21 cellular contexts compared by ENCODE assay signal in the genomic region with DNA sequence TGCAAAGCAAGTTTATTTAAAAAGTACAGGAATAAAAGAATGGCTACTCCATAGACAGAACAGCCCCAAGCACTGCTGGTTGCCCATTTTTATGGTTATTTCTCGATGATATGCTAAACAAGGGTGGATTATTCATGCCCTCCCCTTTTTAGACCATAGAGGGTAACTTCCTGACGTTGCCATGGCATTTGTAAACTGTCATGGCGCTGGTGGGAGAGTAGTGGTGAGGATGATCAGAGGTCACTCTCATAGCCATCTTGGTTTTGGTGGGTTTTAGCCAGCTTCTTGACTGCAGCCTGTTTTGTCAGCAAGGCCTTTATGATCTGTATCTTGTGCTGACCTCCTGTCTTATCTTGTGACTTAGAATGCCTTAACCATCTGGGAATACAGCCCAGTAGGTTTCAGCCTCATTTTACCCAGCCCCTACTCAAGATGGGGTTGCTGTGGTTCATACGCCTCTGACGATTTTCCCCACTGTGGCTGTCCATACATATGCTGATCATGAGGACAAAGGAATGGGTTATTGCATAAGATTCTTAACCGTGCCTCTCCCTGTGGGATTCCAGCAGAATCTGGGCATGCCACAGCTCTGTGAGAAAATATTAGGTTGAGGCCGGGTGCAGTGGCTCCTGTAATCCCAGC. TPM values are rescaled to one million over a fixed set of nuclear protein-coding genes. Genes with fewer than 3 reads are reported as not detected.
A peak's percentile ranks its signal among the peaks of the same experiment; 100 is the strongest.
DNase-seq lines count a peak whose midpoint lies in the region; TF ChIP-seq lines count a peak whose summit lies in the region.
"Had no signal": no experiment of that assay in that cellular context is flagged by ENCODE, and none has a peak within 500 bp of the region (broad histone marks: within the 10 kb centered on the region; RNA-seq: fewer than 3 reads in every experiment).

No MANE protein-coding gene starts in this region.

- no peaks in the 10 kb centered on the region for H3K36me3 Mint-ChIP-seq in neural progenitor cell

- H3K4me1 Mint-ChIP-seq in neural progenitor cell = peaks cover 15% of the 10 kb centered on the region
- H3K4me1 Mint-ChIP-seq: B cell had no signal

- H3K9me3 ChIP-seq in A673 (ENCODE audit: low read depth, low read length, poor library complexity, severe bottlenecking) (no peaks in the 10 kb centered on the region), esophagus muscularis mucosa (peaks cover 0 to 6% (median 0%) of the 10 kb centered on the region in 4 donors), neural progenitor cell (ENCODE audit: low read depth) (no peaks in the 10 kb centered on the region), esophagus squamous epithelium (no peaks in the 10 kb centered on the region), spleen (peaks cover 0 to 8% (median 7%) of the 10 kb centered on the region in 8 donors)
- H3K9me3 ChIP-seq: Caco-2 had no signal

- no peaks in the 10 kb centered on the region for H3F3A ChIP-seq in neural progenitor cell (ENCODE audit: low read depth)

- in situ Hi-C loops in SK-MEL-5 (cut with HindIII; ENCODE audit: low pct_unique_long_range_greater_than_20kb, low sequenced_read_pairs) (no loop called here), GM13977 (cut with MboI; ENCODE audit: low pct_unique_long_range_greater_than_20kb, low sequenced_read_pairs, unreplicated experiment) (no loop called here)

- no peak overlapping the region for H3K27ac Mint-ChIP-seq in neural progenitor cell
- H3K27ac Mint-ChIP-seq: B cell had no signal

- TF ChIP-seq POLR2A in esophagus muscularis mucosa (IDR thresholded peaks at IDR 0.05; ENCODE audit: low read depth) = no peak
- TF ChIP-seq POLR2A in esophagus squamous epithelium (IDR thresholded peaks at IDR 0.05) = no peak
- no peak for TF ChIP-seq POLR2A in spleen (IDR thresholded peaks at IDR 0.05)

- TF ChIP-seq CTCF in A673 (conservative IDR thresholded peaks at IDR 0.05; ENCODE audit: low read depth, low read length) = no peak
- no peak for TF ChIP-seq CTCF in esophagus muscularis mucosa (IDR thresholded peaks at IDR 0.05)
- no peak for TF ChIP-seq CTCF in neural progenitor cell (IDR thresholded peaks at IDR 0.05)
- TF ChIP-seq CTCF in esophagus squamous epithelium (IDR thresholded peaks at IDR 0.05) = no peak
- no peak for TF ChIP-seq CTCF in GM13977 (IDR thresholded peaks at IDR 0.05; ENCODE audit: extremely low read depth, insufficient read depth, missing control alignments)
- TF ChIP-seq CTCF in spleen (IDR thresholded peaks at IDR 0.05 in 8 of 11, conservative IDR thresholded peaks at IDR 0.05 in 3 of 11) = no peak

- H3K4me3 ChIP-seq in A673 (ENCODE audit: low read depth, low read length, poor library complexity, severe bottlenecking) (no peak overlapping the region), esophagus muscularis mucosa (no peak overlapping the region), neural progenitor cell (no peak overlapping the region), esophagus squamous epithelium (no peak overlapping the region), spleen (no peak overlapping the region)
- H3K4me3 ChIP-seq: GM23248, SK-N-MC had no signal

- peak; percentile 19 for DNase-seq in A673 (ENCODE audit: low spot score)
- DNase-seq in SK-MEL-5 (ENCODE audit: low read depth, low spot score) = peak; percentile 26
- DNase-seq in esophagus muscularis mucosa (ENCODE audit: extremely low spot score) = peak; percentile 50
- DNase-seq in neural progenitor cell (ENCODE audit: low spot score) = no peak
- no peak for DNase-seq in substantia nigra (lab: John Stamatoyannopoulos, UW)
- no peak for DNase-seq in esophagus squamous epithelium (lab: John Stamatoyannopoulos, UW)
- DNase-seq in GM13977 (ENCODE audit: low spot score) = no peak
- DNase-seq in spleen = no peak
- DNase-seq: Caco-2, GM23248, KG1, NCI-H1417 treated with DMSO at 0.1 percent for 48 hours, NCI-H187 treated with DMSO at 0.1 percent for 48 hours, NCI-H2227 treated with DMSO at 0.1 percent for 48 hours, NCI-H524, NCI-H82, OCI-M1, Right ventricle myocardium superior had no signal

- WGBS in esophagus muscularis mucosa = 93% methylated on average over 3 of the region's 7 CpGs
- 41 to 53% methylated on average over 7 of the region's 7 CpGs for WGBS in esophagus squamous epithelium, 2 donors
- WGBS in spleen, 5 donors = 64 to 72% (median 68%) methylated on average over 7 of the region's 7 CpGs

- BruUV-seq in A673 (replicated peaks; lab: Mats Ljungman, UMichigan) = no TSS peak

- H3K4me1 ChIP-seq in A673 (ENCODE audit: insufficient read depth, low read length, poor library complexity, severe bottlenecking) = peaks cover 7% of the 10 kb centered on the region
- H3K4me1 ChIP-seq in esophagus muscularis mucosa = no peaks in the 10 kb centered on the region
- H3K4me1 ChIP-seq in neural progenitor cell = no peaks in the 10 kb centered on the region
- H3K4me1 ChIP-seq in esophagus squamous epithelium = no peaks in the 10 kb centered on the region
- H3K4me1 ChIP-seq in spleen = no peaks in the 10 kb centered on the region
- H3K4me1 ChIP-seq: Caco-2 had no signal

- no peak overlapping the region for H3K9ac ChIP-seq in neural progenitor cell
- H3K9ac ChIP-seq: GM23248 had no signal

- no peak overlapping the region for H3K27ac ChIP-seq in A673 (ENCODE audit: low read depth, low read length, poor library complexity, severe bottlenecking)
- no peak overlapping the region for H3K27ac ChIP-seq in esophagus muscularis mucosa (replicated peaks in 1 of 4)
- H3K27ac ChIP-seq in neural progenitor cell = no peak overlapping the region
- H3K27ac ChIP-seq in substantia nigra (ENCODE audit: low read depth, low read length, poor library complexity, severe bottlenecking) = no peak overlapping the region
- H3K27ac ChIP-seq in esophagus squamous epithelium = no peak overlapping the region
- H3K27ac ChIP-seq in spleen = no peak overlapping the region
- H3K27ac ChIP-seq: 22Rv1, GM23248, SK-N-MC had no signal

- POLR2A ChIA-PET in A673 (lab: Charles Lee; ENCODE audit: low non-redundant PET) = no interaction called here

- H3K27me3 Mint-ChIP-seq in neural progenitor cell (ENCODE audit: insufficient read depth, low read depth) = no peaks in the 10 kb centered on the region

- no peaks in the 10 kb centered on the region for H3K9me3 Mint-ChIP-seq in neural progenitor cell

- CTCF ChIA-PET in A673 (lab: Charles Lee) = no interaction called here

- no peak overlapping the region for H3K4me2 ChIP-seq in neural progenitor cell

- no peaks in the 10 kb centered on the region for H4K20me1 ChIP-seq in neural progenitor cell (ENCODE audit: low read depth)

- H3K36me3 ChIP-seq in A673 (ENCODE audit: insufficient read depth, low read length, poor library complexity, severe bottlenecking) (no peaks in the 10 kb centered on the region), esophagus muscularis mucosa (no peaks in the 10 kb centered on the region), neural progenitor cell (no peaks in the 10 kb centered on the region), esophagus squamous epithelium (no peaks in the 10 kb centered on the region), spleen (no peaks in the 10 kb centered on the region)

- no peak overlapping the region for H3K4me3 Mint-ChIP-seq in neural progenitor cell
- H3K4me3 Mint-ChIP-seq: B cell had no signal

- H2AFZ ChIP-seq in neural progenitor cell (replicated peaks) = peak overlapping the region; percentile 18
- H2AFZ ChIP-seq: GM23248 had no signal

- no peak for TF ChIP-seq EP300 in esophagus muscularis mucosa (IDR thresholded peaks at IDR 0.05)

- intact Hi-C loops in A673 (cut with micrococcal nuclease; ENCODE audit: unreplicated experiment) (no loop called here), esophagus muscularis mucosa (cut with DNase I) (no loop called here), esophagus squamous epithelium (cut with DNase I) (no loop called here), spleen (cut with DNase I; ENCODE audit: low total_unique reads) (no loop called here)

- no peaks in the 10 kb centered on the region for H3K27me3 ChIP-seq in A673 (replicated peaks; ENCODE audit: insufficient read depth, low read depth, low read length, poor library complexity)
- peaks cover 0 to 35% (median 0%) of the 10 kb centered on the region in 4 donors for H3K27me3 ChIP-seq in esophagus muscularis mucosa
- H3K27me3 ChIP-seq in neural progenitor cell = no peaks in the 10 kb centered on the region
- peaks cover 0 to 52% (median 0%) of the 10 kb centered on the region in 4 donors for H3K27me3 ChIP-seq in esophagus squamous epithelium
- peaks cover 0 to 80% (median 9%) of the 10 kb centered on the region in 7 donors for H3K27me3 ChIP-seq in spleen (replicated peaks in 1 of 7)

- H3K79me2 ChIP-seq in neural progenitor cell (ENCODE audit: low read depth) = no peaks in the 10 kb centered on the region

RNA-seq across cellular contexts. Expression of gene ZNF507, which starts 36.9 kb away (rescaled TPM):
- 35.0 and 36.1 TPM in 2 replicates for total RNA-seq in A673 (2021)
- 9.4 and 9.8 TPM in 2 replicates for total RNA-seq in SK-MEL-5 (2014; rRNA removed; shearing (Covaris generic))
- 8.5 and 11.5 TPM in 2 replicates for polyA plus RNA-seq in SK-MEL-5 (2015; cell fraction: cytosol; rRNA removed)
- 30.1 and 35.6 TPM in 2 replicates for polyA plus RNA-seq in SK-MEL-5 (2015; cell fraction: nucleus; rRNA removed)
- total RNA-seq in esophagus muscularis mucosa = 10 to 100 TPM; 12.6 to 19.1 (median 17.9) TPM
- total RNA-seq in neural progenitor cell (ENCODE audit: low replicate concordance) = 13.0 and 22.4 TPM in 2 replicates
- total RNA-seq in esophagus squamous epithelium = 10 to 100 TPM in 1 of 4 donors, 1 to 10 TPM in 3; 5.1 to 19.8 (median 9.3) TPM
- 10 to 100 TPM; 20.4 to 31.4 (median 25.6) TPM for total RNA-seq in spleen
- 1 to 10 TPM; 3.6 to 5.1 (median 4.8) TPM for polyA plus RNA-seq in spleen

Comparison
In these comparisons a context has a peak if more than half of its experiments do, and no peak if none do; other contexts are left out.
1. DNase-seq: peak in A673 (single experiment), SK-MEL-5 (single experiment) and esophagus muscularis mucosa (single experiment); none in neural progenitor cell (single experiment), substantia nigra (0 of 49), esophagus squamous epithelium (single experiment), GM13977 (single experiment) and spleen (single experiment).